9 cellular contexts compared by ENCODE assay signal in the genomic region with DNA sequence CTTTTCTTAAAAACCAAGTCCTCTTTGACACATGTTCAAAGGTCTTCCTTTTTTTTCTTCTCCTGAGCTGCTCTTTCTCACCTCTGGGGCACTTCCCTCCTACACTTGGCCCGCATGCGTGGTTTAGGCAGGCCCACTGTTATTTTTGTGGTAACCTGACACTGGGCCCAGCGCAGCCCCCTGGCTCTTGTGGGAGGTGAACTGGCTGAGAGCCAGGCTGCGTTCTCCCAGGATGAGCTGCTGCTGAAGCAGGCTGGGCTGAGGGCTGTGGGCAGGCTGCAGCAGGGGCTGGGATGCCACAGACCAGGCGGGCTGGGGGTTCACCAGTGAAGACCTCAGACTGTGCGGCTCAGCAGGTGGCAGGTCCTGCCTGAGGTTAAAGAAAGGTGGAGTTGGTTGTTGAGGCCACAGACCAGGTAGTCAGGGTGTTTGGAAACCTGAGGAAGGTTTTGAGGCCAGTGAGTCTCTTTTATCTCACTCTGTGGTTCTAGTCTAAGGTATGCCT.
DNase-seq lines count a peak whose midpoint lies in the region; ATAC-seq, FAIRE-seq and TF ChIP-seq lines count a peak whose summit lies in the region.
"Had no signal": no experiment of that assay in that cellular context is flagged by ENCODE, and none has a peak within 500 bp of the region (broad histone marks: within the 10 kb centered on the region; RNA-seq: fewer than 3 reads in every experiment).

No MANE protein-coding gene starts in this region.

- H3K4me1 ChIP-seq in BLaER1 (peaks cover 6% of the 10 kb centered on the region; the same call in 1 of the 2 replicates), kidney (ENCODE audit: control insufficient read depth in 1 of 2, insufficient read depth in 1 of 2, low read depth in 1 of 2, low read length in 2 of 2) (peaks cover 15 to 27% of the 10 kb centered on the region in 2 donors)

- FAIRE-seq in kidney (lab: Jason Lieb, UNC): no peak

- intact Hi-C loops in kidney (cut with DNase I): no loop called here

- peak; percentile 94 for ATAC-seq in WTC11
- no peak for ATAC-seq in HG02840 (IDR thresholded peaks at IDR 0.05; ENCODE audit: low FRiP score, unreplicated experiment)
- ATAC-seq in HG03135 (IDR thresholded peaks at IDR 0.05; ENCODE audit: unreplicated experiment): no peak
- ATAC-seq in activated T-helper 17 cell treated with anti-CD3 and anti-CD28 coated beads, Interleukin-2, amount 50 U/mL, for 72 hours (replicated peaks): no peak

- H3K36me3 Mint-ChIP-seq in WTC11: no peaks in the 10 kb centered on the region
- H3K36me3 Mint-ChIP-seq in activated T-helper 17 cell treated with anti-CD3 and anti-CD28 coated beads, Interleukin-2, amount 50 U/mL, for 72 hours (ENCODE audit: low read depth): no peaks in the 10 kb centered on the region

- peak overlapping the region; percentile 26; the same call in 1 of the 2 replicates for H3K4me3 Mint-ChIP-seq in WTC11
- no peak overlapping the region for H3K4me3 Mint-ChIP-seq in activated T-helper 17 cell treated with anti-CD3 and anti-CD28 coated beads, Interleukin-2, amount 50 U/mL, for 72 hours

- peak overlapping the region; percentile 31; the same call in 1 of the 2 replicates for H3K4me2 ChIP-seq in BLaER1

- TF ChIP-seq CTCF in WTC11 (IDR thresholded peaks at IDR 0.05) (no peak), kidney (IDR thresholded peaks at IDR 0.05; ENCODE audit: borderline replicate concordance, extremely low read depth, insufficient read depth) (no peak)

- peaks cover 82% of the 10 kb centered on the region for H3K4me1 Mint-ChIP-seq in WTC11
- H3K4me1 Mint-ChIP-seq in activated T-helper 17 cell treated with anti-CD3 and anti-CD28 coated beads, Interleukin-2, amount 50 U/mL, for 72 hours: no peaks in the 10 kb centered on the region

- DNase-seq in NCI-H146 treated with DMSO at 0.1 percent for 48 hours (lab: John Stamatoyannopoulos, UW; ENCODE audit: unreplicated experiment): peak; percentile 84
- peak; percentile 87 for DNase-seq in WTC11 (ENCODE audit: low spot score)
- DNase-seq in kidney: peak; percentile 91
- no peak for DNase-seq in central memory CD4-positive, alpha-beta T cell

- H3K4me3 ChIP-seq in BLaER1: no peak overlapping the region
- H3K4me3 ChIP-seq in kidney (ENCODE audit: low read length in 2 of 2): no peak overlapping the region
- H3K4me3 ChIP-seq: mucosa of descending colon had no signal

- H3K9me3 Mint-ChIP-seq in WTC11: no peaks in the 10 kb centered on the region
- no peaks in the 10 kb centered on the region for H3K9me3 Mint-ChIP-seq in activated T-helper 17 cell treated with anti-CD3 and anti-CD28 coated beads, Interleukin-2, amount 50 U/mL, for 72 hours

- no peaks in the 10 kb centered on the region for H3K36me3 ChIP-seq in BLaER1
- H3K36me3 ChIP-seq in kidney (ENCODE audit: control insufficient read depth in 1 of 2, insufficient read depth in 2 of 2, low read length in 2 of 2): no peaks in the 10 kb centered on the region

- H3K27me3 ChIP-seq in BLaER1: no peaks in the 10 kb centered on the region

- H4K20me1 ChIP-seq in BLaER1: no peaks in the 10 kb centered on the region

- H3K9ac ChIP-seq in BLaER1 (no peak overlapping the region), kidney (ENCODE audit: low read length in 2 of 2) (no peak overlapping the region)

- no peaks in the 10 kb centered on the region for H3K27me3 Mint-ChIP-seq in WTC11 (ENCODE audit: low read depth)
- H3K27me3 Mint-ChIP-seq in activated T-helper 17 cell treated with anti-CD3 and anti-CD28 coated beads, Interleukin-2, amount 50 U/mL, for 72 hours: peaks cover 3% of the 10 kb centered on the region

- CTCF ChIA-PET in WTC11 (lab: Charles Lee): interaction anchor here (1.0 to 2.8 kb wide), 8 partner anchors 9 to 142 kb away, joined by 3 to 16 read pairs (median 4); no protein-coding TSS in a partner anchor

- POLR2A ChIA-PET in WTC11 (lab: Charles Lee): no interaction called here

- no peak overlapping the region for H3K27ac ChIP-seq in BLaER1
- no peak overlapping the region for H3K27ac ChIP-seq in kidney (ENCODE audit: low read depth in 2 of 2, low read length in 2 of 2)

- H3K9me3 ChIP-seq in BLaER1 (no peaks in the 10 kb centered on the region), kidney (ENCODE audit: control insufficient read depth in 1 of 2, low read length in 2 of 2) (no peaks in the 10 kb centered on the region)
- H3K9me3 ChIP-seq: mucosa of descending colon had no signal

- H3K27ac Mint-ChIP-seq in WTC11: peak overlapping the region; percentile 88
- no peak overlapping the region for H3K27ac Mint-ChIP-seq in activated T-helper 17 cell treated with anti-CD3 and anti-CD28 coated beads, Interleukin-2, amount 50 U/mL, for 72 hours

TF ChIP-seq in WTC11, 78 proteins besides CTCF, POLR2A, EP300 and RAD21:
- TF ChIP-seq ZNF121 (CRISPR knock-in tag; IDR thresholded peaks at IDR 0.05) (peak; percentile 26; the same call in 1 of the 2 replicates), GTF2I (CRISPR knock-in tag; conservative IDR thresholded peaks at IDR 0.05) (no peak), SMAD3 (CRISPR knock-in tag; IDR thresholded peaks at IDR 0.05; ENCODE audit: borderline replicate concordance) (peak; percentile 24; the same call in 1 of the 2 replicates), ZNF423 (CRISPR knock-in tag; IDR thresholded peaks at IDR 0.05) (peak; percentile 95), ETV6 (CRISPR knock-in tag; IDR thresholded peaks at IDR 0.05) (peak; percentile 32; the same call in 1 of the 2 replicates), ZNF671 (CRISPR knock-in tag; IDR thresholded peaks at IDR 0.05) (no peak), ZNF317 (CRISPR knock-in tag; IDR thresholded peaks at IDR 0.05; ENCODE audit: borderline replicate concordance, low read depth) (no peak)
- TF ChIP-seq, protein P1, sequence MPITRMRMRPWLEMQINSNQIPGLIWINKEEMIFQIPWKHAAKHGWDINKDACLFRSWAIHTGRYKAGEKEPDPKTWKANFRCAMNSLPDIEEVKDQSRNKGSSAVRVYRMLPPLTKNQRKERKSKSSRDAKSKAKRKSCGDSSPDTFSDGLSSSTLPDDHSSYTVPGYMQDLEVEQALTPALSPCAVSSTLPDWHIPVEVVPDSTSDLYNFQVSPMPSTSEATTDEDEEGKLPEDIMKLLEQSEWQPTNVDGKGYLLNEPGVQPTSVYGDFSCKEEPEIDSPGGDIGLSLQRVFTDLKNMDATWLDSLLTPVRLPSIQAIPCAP (CRISPR knock-in tag; IDR thresholded peaks at IDR 0.05): no peak
- TF ChIP-seq, protein P2, sequence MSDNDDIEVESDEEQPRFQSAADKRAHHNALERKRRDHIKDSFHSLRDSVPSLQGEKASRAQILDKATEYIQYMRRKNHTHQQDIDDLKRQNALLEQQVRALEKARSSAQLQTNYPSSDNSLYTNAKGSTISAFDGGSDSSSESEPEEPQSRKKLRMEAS (CRISPR knock-in tag; IDR thresholded peaks at IDR 0.05): peak; percentile 70; the same call in 1 of the 2 replicates
TF ChIP-seq in WTC11: peak in this region for 5.
